Comparison of ENCODE assay signal across 1 cellular context in the genomic region with DNA sequence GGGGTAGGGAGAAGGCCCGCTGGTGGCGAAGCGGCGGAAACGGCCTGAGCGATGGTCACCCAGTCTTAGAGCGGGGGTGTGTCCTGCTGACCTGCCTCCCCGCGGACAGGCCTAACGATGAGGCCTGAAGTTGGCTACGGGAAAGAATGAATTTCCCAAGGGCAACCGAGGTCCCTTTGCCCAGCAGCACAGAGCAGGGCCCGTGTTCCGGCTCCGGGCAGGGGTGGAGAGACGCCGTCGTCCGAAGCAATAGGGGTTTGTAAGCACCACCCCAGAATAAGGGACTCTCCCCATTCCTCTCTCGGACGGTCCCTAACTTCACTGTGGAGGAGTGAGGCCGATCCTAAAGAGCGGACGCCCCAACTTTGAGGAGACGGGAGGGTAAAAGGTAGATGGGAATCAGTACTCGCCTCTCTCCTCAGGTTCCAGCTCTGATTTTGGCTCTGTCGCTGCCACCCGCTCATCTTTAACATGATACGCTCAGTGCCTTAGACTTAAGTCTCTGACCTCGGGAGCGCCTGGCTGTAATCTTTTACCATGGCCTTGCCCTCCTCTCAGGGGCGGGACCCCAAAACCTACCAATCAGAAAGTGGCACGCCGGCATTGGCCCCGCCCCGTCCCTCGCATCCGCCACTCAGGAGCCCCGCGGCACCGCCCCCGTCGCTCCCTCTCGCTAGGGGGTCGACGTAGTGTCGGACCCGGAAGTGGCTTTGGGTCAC.
TF ChIP-seq lines count a peak whose summit lies in the region.

A gene with protein sequence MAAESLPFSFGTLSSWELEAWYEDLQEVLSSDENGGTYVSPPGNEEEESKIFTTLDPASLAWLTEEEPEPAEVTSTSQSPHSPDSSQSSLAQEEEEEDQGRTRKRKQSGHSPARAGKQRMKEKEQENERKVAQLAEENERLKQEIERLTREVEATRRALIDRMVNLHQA (minus strand): TSS at position 507 of the 719 bp plus-strand sequence. CDS start 3,108 bp downstream, outside the sequence.

TF ChIP-seq in SK-N-SH treated with all-trans-retinoic acid at 6 μM for 48 hours, 23 proteins besides CTCF, POLR2A, EP300 and RAD21 (continued from another document):
- TF ChIP-seq, protein P1, sequence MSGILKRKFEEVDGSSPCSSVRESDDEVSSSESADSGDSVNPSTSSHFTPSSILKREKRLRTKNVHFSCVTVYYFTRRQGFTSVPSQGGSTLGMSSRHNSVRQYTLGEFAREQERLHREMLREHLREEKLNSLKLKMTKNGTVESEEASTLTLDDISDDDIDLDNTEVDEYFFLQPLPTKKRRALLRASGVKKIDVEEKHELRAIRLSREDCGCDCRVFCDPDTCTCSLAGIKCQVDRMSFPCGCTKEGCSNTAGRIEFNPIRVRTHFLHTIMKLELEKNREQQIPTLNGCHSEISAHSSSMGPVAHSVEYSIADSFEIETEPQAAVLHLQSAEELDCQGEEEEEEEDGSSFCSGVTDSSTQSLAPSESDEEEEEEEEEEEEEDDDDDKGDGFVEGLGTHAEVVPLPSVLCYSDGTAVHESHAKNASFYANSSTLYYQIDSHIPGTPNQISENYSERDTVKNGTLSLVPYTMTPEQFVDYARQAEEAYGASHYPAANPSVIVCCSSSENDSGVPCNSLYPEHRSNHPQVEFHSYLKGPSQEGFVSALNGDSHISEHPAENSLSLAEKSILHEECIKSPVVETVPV (CRISPR knock-in tag; IDR thresholded peaks at IDR 0.05), result 0 out of 2 replicates have a peak, but pooled peaks have one; percentile 53
- 0 out of 2 replicates have a peak, but pooled peaks have one; percentile 48 for TF ChIP-seq GLIS3 (CRISPR knock-in tag; IDR thresholded peaks at IDR 0.05)
